ENCODE assay signal across 1 cellular context in genomic region chr11:68146010-68146540, GRCh38.
A peak's percentile ranks its signal among the peaks of the same experiment; 100 is the strongest.
TF ChIP-seq lines count a peak whose summit lies in the region.

No MANE protein-coding gene starts in this region.

TF ChIP-seq in HepG2, 621 proteins besides CTCF, POLR2A, EP300 and RAD21 (continued from another document and continues in another):
- TF ChIP-seq ZNF407 (CRISPR knock-in tag; IDR thresholded peaks at IDR 0.05; ENCODE audit: not compliant biosample characterization) (no peak), CREM (IDR thresholded peaks at IDR 0.05) (no peak), CREM (CRISPR knock-in tag; IDR thresholded peaks at IDR 0.05) (no peak), ZNF121 (CRISPR knock-in tag; IDR thresholded peaks at IDR 0.05) (no peak), REL (CRISPR knock-in tag; conservative IDR thresholded peaks at IDR 0.05) (no peak), LRRFIP1 (CRISPR knock-in tag; conservative IDR thresholded peaks at IDR 0.05) (no peak), RBAK (CRISPR knock-in tag; IDR thresholded peaks at IDR 0.05) (no peak), THAP7 (CRISPR knock-in tag; IDR thresholded peaks at IDR 0.05) (no peak), ZFP62 (CRISPR knock-in tag; IDR thresholded peaks at IDR 0.05) (no peak), ARNTL (CRISPR knock-in tag; IDR thresholded peaks at IDR 0.05) (no peak; the same call in 1 of the 2 replicates), ZNF512B (CRISPR knock-in tag; IDR thresholded peaks at IDR 0.05; ENCODE audit: borderline replicate concordance) (0 out of 2 replicates have a peak, but pooled peaks have one; percentile 65), THAP11 (CRISPR knock-in tag; IDR thresholded peaks at IDR 0.05) (no peak), KLF9 (CRISPR knock-in tag; IDR thresholded peaks at IDR 0.05; ENCODE audit: low read depth) (no peak), ATF6 (CRISPR knock-in tag; conservative IDR thresholded peaks at IDR 0.05) (no peak), TERF1 (CRISPR knock-in tag; IDR thresholded peaks at IDR 0.05) (no peak), HNRNPH1 (optimal IDR thresholded peaks at IDR 0.05; ENCODE audit: low read depth, low read length) (no peak), ZNF501 (CRISPR knock-in tag; IDR thresholded peaks at IDR 0.05) (no peak), NR2F1 (CRISPR knock-in tag; IDR thresholded peaks at IDR 0.05) (peak in 1 of 2 experiments; percentile 31; a peak in 1 of 4 replicates), GTF2F1 (IDR thresholded peaks at IDR 0.05; ENCODE audit: low read length) (no peak), ZNF746 (CRISPR knock-in tag; IDR thresholded peaks at IDR 0.05) (no peak), SPEN (CRISPR knock-in tag; IDR thresholded peaks at IDR 0.05; ENCODE audit: low read depth) (no peak), TFE3 (CRISPR knock-in tag; IDR thresholded peaks at IDR 0.05) (no peak), SP1 (IDR thresholded peaks at IDR 0.05) (no peak), SP1 (CRISPR knock-in tag; IDR thresholded peaks at IDR 0.05) (no peak), ZFX (CRISPR knock-in tag; IDR thresholded peaks at IDR 0.05; ENCODE audit: low read depth) (no peak), TARDBP (CRISPR knock-in tag; IDR thresholded peaks at IDR 0.05) (no peak), ZNF878 (CRISPR knock-in tag; IDR thresholded peaks at IDR 0.05) (no peak), ZNF598 (CRISPR knock-in tag; IDR thresholded peaks at IDR 0.05; ENCODE audit: borderline replicate concordance) (no peak), ZNF737 (CRISPR knock-in tag; IDR thresholded peaks at IDR 0.05; ENCODE audit: borderline replicate concordance) (no peak), KLF12 (CRISPR knock-in tag; IDR thresholded peaks at IDR 0.05; ENCODE audit: borderline replicate concordance) (0 out of 2 replicates have a peak, but pooled peaks have one; percentile 29), ZBTB2 (CRISPR knock-in tag; IDR thresholded peaks at IDR 0.05; ENCODE audit: low read depth) (no peak), ZBTB1 (CRISPR knock-in tag; IDR thresholded peaks at IDR 0.05; ENCODE audit: borderline replicate concordance) (no peak)
